ENCODE assay signal across 19 cellular contexts in the genomic region with DNA sequence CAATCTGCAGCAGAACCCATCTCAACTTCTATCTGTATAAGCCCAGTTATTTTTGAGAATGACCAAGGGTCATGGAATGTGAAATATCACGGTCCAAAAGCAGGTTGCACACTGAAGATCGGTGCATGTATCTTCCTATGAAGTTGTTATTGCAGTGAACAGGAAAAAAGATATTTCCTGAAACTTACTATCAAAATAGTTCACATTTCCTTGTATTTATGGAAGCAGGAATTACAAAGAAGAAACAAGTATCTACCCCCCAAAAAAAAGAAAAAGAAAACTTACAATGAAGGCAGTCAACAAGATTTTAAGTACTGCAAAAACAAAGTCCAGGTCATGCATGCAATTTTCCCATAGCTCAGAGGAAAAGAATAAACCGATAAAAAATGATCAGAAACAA.
A peak's percentile ranks its signal among the peaks of the same experiment; 100 is the strongest.
DNase-seq lines count a peak whose midpoint lies in the region; ATAC-seq, FAIRE-seq and TF ChIP-seq lines count a peak whose summit lies in the region.
"Had no signal": no experiment of that assay in that cellular context is flagged by ENCODE, and none has a peak within 500 bp of the region (broad histone marks: within the 10 kb centered on the region; RNA-seq: fewer than 3 reads in every experiment).

No MANE protein-coding gene starts in this region.

- no peak for TF ChIP-seq CTCF in right lobe of liver (IDR thresholded peaks at IDR 0.05)
- no peak for TF ChIP-seq CTCF in HepG2 (CRISPR knock-in tag; IDR thresholded peaks at IDR 0.05)
- TF ChIP-seq CTCF in endothelial cell (IDR thresholded peaks at IDR 0.05; ENCODE audit: unreplicated experiment), result no peak
- no peak for TF ChIP-seq CTCF in prostate gland (IDR thresholded peaks at IDR 0.05)
- TF ChIP-seq CTCF in ascending aorta (IDR thresholded peaks at IDR 0.05), result no peak

- H3K36me3 Mint-ChIP-seq in endothelial cell (ENCODE audit: low read depth, unreplicated experiment), result peaks cover 16% of the 10 kb centered on the region

- 47% methylated on average over 3 of the region's 3 CpGs for WGBS in right lobe of liver (ENCODE audit: insufficient coverage, low coverage, low lambda C conversion rate, missing lambda C conversion rate)
- WGBS in HepG2 (ENCODE audit: low lambda C conversion rate), result 88% methylated on average over 3 of the region's 3 CpGs
- 81% methylated on average over 3 of the region's 3 CpGs for WGBS in prostate gland

- H3K4me1 Mint-ChIP-seq in endothelial cell (ENCODE audit: unreplicated experiment), result peaks cover 44% of the 10 kb centered on the region
- H3K4me1 Mint-ChIP-seq: H9 had no signal

- H3K79me2 ChIP-seq in HepG2 (ENCODE audit: insufficient read depth, low read length), result no peaks in the 10 kb centered on the region

- no peak for TF ChIP-seq EP300 in HepG2 (IDR thresholded peaks at IDR 0.05; ENCODE audit: low read depth in 2 of 2, low read length in 2 of 2)
- TF ChIP-seq EP300 in HepG2 (CRISPR knock-in tag; IDR thresholded peaks at IDR 0.05; ENCODE audit: borderline replicate concordance), result no peak

- H3K4me3 ChIP-seq in right lobe of liver, result no peak overlapping the region
- no peak overlapping the region for H3K4me3 ChIP-seq in HepG2 (replicated peaks in 1 of 3; ENCODE audit: insufficient read depth in 1 of 3, low read depth in 2 of 3, low read length in 3 of 3)
- no peak overlapping the region for H3K4me3 ChIP-seq in prostate gland
- no peak overlapping the region for H3K4me3 ChIP-seq in ascending aorta
- H3K4me3 ChIP-seq: Peyer's patch had no signal

- peak overlapping the region; percentile 95 for H3K27ac Mint-ChIP-seq in endothelial cell (ENCODE audit: unreplicated experiment)
- H3K27ac Mint-ChIP-seq: HFFc6 had no signal

- H3K4me1 ChIP-seq in right lobe of liver (peaks cover 0 to 7% (median 3%) of the 10 kb centered on the region in 4 donors), HepG2 (ENCODE audit: insufficient read depth, low read length) (no peaks in the 10 kb centered on the region), prostate gland (replicated peaks) (no peaks in the 10 kb centered on the region), ascending aorta (no peaks in the 10 kb centered on the region)
- H3K4me1 ChIP-seq: BE2C, Peyer's patch had no signal

- H3K9ac ChIP-seq in HepG2 (ENCODE audit: insufficient read depth, low read depth, low read length), result no peak overlapping the region

- DNase-seq in right lobe of liver, result no peak
- DNase-seq in HepG2 (ENCODE audit: low spot score), result no peak
- no peak for DNase-seq in endothelial cell (ENCODE audit: low spot score)
- DNase-seq in lung microvascular endothelial cell (ENCODE audit: low read depth in 2 of 2), result peak; percentile 82 to 84
- no peak for DNase-seq in prostate gland (ENCODE audit: low spot score)
- DNase-seq in ascending aorta (ENCODE audit: low spot score in 2 of 2), result no peak
- DNase-seq: BE2C, DMS53, H9, HFFc6, KBM-7, MM.1S, NCI-H1048, NCI-H1417 treated with DMSO at 0.1 percent for 48 hours, NCI-H187, NCI-H446, NCI-H526, Peyer's patch had no signal

- POLR2A ChIA-PET in HepG2 (lab: Yijun Ruan, JAX), result no interaction called here

- in situ Hi-C loops in HepG2 (cut with HindIII; ENCODE audit: extremely low pct_ligation_motif_present, low pct_unique_long_range_greater_than_20kb), result no loop called here

- H4K20me1 ChIP-seq in HepG2 (ENCODE audit: insufficient read depth, low read length), result no peaks in the 10 kb centered on the region

- H3K4me3 Mint-ChIP-seq in endothelial cell (ENCODE audit: unreplicated experiment), result peak overlapping the region; percentile 7
- H3K4me3 Mint-ChIP-seq: H9, HFFc6 had no signal

- BruUV-seq in HepG2 (replicated peaks; lab: Mats Ljungman, UMichigan), result no TSS peak

- intact Hi-C loops in right lobe of liver (cut with DNase I) (no loop called here), HepG2 (cut with micrococcal nuclease; ENCODE audit: unreplicated experiment) (no loop called here), prostate gland (cut with DNase I) (no loop called here), ascending aorta (cut with DNase I) (no loop called here)

- no peak for TF ChIP-seq POLR2A in right lobe of liver (IDR thresholded peaks at IDR 0.05)
- no peak for TF ChIP-seq POLR2A in HepG2 (IDR thresholded peaks at IDR 0.05; ENCODE audit: insufficient read depth in 1 of 2, low read depth in 2 of 2, low read length in 2 of 2)
- TF ChIP-seq POLR2A in prostate gland (IDR thresholded peaks at IDR 0.05), result no peak

- H3K27ac ChIP-seq in right lobe of liver, result no peak overlapping the region
- H3K27ac ChIP-seq in HepG2 (ENCODE audit: extremely low read length, insufficient read depth, low read length), result no peak overlapping the region
- no peak overlapping the region for H3K27ac ChIP-seq in prostate gland
- no peak overlapping the region for H3K27ac ChIP-seq in ascending aorta
- H3K27ac ChIP-seq: Peyer's patch had no signal

- no peaks in the 10 kb centered on the region for H3K9me3 Mint-ChIP-seq in endothelial cell (ENCODE audit: unreplicated experiment)
- H3K9me3 Mint-ChIP-seq: H9, HFFc6 had no signal

- peaks cover 2% of the 10 kb centered on the region for H3K27me3 Mint-ChIP-seq in endothelial cell (ENCODE audit: unreplicated experiment)

- no peak overlapping the region for H2AFZ ChIP-seq in HepG2 (ENCODE audit: low read length)

- no peak overlapping the region for H3K4me2 ChIP-seq in HepG2 (ENCODE audit: low read depth, low read length)

- ATAC-seq in right lobe of liver (peak; percentile 46 to 85 (median 69)), HepG2 (no peak), GM18868 (IDR thresholded peaks at IDR 0.05; ENCODE audit: unreplicated experiment) (no peak)

- FAIRE-seq in HepG2 (lab: Jason Lieb, UNC), result no peak

- H3K9me3 ChIP-seq in right lobe of liver (no peaks in the 10 kb centered on the region), HepG2 (ENCODE audit: low read length) (no peaks in the 10 kb centered on the region), prostate gland (no peaks in the 10 kb centered on the region), ascending aorta (no peaks in the 10 kb centered on the region)
- H3K9me3 ChIP-seq: BE2C, Peyer's patch had no signal

- no peaks in the 10 kb centered on the region for H3K27me3 ChIP-seq in right lobe of liver
- H3K27me3 ChIP-seq in HepG2 (ENCODE audit: control insufficient read depth in 1 of 2, insufficient read depth in 2 of 2, low read length in 2 of 2), result no peaks in the 10 kb centered on the region
- no peaks in the 10 kb centered on the region for H3K27me3 ChIP-seq in prostate gland (replicated peaks; ENCODE audit: insufficient read depth)
- H3K27me3 ChIP-seq in ascending aorta, result no peaks in the 10 kb centered on the region
- H3K27me3 ChIP-seq: BE2C, Peyer's patch had no signal

- no peak for TF ChIP-seq RAD21 in HepG2 (CRISPR knock-in tag; IDR thresholded peaks at IDR 0.05)

- H3K36me3 ChIP-seq in right lobe of liver (no peaks in the 10 kb centered on the region), HepG2 (replicated peaks in 1 of 2; ENCODE audit: control insufficient read depth in 1 of 2, insufficient read depth in 2 of 2, low read length in 2 of 2) (peaks cover 0 to 2% of the 10 kb centered on the region in 2 experiments; a peak in 2 of 5 replicates), prostate gland (no peaks in the 10 kb centered on the region), ascending aorta (peaks cover 13 to 22% of the 10 kb centered on the region in 2 donors)
- H3K36me3 ChIP-seq: Peyer's patch had no signal

- CTCF ChIA-PET in HepG2 (lab: Yijun Ruan, JAX; ENCODE audit: low intra/inter-chr PET ratio, low total read pairs), result no interaction called here

TF ChIP-seq in HepG2, 621 proteins besides CTCF, POLR2A, EP300 and RAD21 (continues in another document):
- TF ChIP-seq KLF11 (CRISPR knock-in tag; IDR thresholded peaks at IDR 0.05), result no peak
- no peak for TF ChIP-seq MTF2 (CRISPR knock-in tag; IDR thresholded peaks at IDR 0.05; ENCODE audit: borderline replicate concordance)
- no peak for TF ChIP-seq MTA3 (CRISPR knock-in tag; IDR thresholded peaks at IDR 0.05)
- no peak for TF ChIP-seq ZFP36 (IDR thresholded peaks at IDR 0.05; ENCODE audit: borderline replicate concordance, low read depth, low read length, partially characterized antibody)
- TF ChIP-seq ZZZ3 (CRISPR knock-in tag; IDR thresholded peaks at IDR 0.05; ENCODE audit: borderline replicate concordance), result no peak
- no peak for TF ChIP-seq NONO (IDR thresholded peaks at IDR 0.05)
- no peak for TF ChIP-seq NONO (CRISPR knock-in tag; conservative IDR thresholded peaks at IDR 0.05)
- no peak for TF ChIP-seq SRY (CRISPR knock-in tag; IDR thresholded peaks at IDR 0.05)
- no peak for TF ChIP-seq ONECUT2 (CRISPR knock-in tag; IDR thresholded peaks at IDR 0.05)
- TF ChIP-seq, protein P1, sequence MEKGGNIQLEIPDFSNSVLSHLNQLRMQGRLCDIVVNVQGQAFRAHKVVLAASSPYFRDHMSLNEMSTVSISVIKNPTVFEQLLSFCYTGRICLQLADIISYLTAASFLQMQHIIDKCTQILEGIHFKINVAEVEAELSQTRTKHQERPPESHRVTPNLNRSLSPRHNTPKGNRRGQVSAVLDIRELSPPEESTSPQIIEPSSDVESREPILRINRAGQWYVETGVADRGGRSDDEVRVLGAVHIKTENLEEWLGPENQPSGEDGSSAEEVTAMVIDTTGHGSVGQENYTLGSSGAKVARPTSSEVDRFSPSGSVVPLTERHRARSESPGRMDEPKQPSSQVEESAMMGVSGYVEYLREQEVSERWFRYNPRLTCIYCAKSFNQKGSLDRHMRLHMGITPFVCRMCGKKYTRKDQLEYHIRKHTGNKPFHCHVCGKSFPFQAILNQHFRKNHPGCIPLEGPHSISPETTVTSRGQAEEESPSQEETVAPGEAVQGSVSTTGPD (CRISPR knock-in tag; IDR thresholded peaks at IDR 0.05), result no peak
- TF ChIP-seq NFIC (IDR thresholded peaks at IDR 0.05; ENCODE audit: low read length), result no peak
- TF ChIP-seq RORA (CRISPR knock-in tag; IDR thresholded peaks at IDR 0.05), result no peak
- no peak for TF ChIP-seq ZNF598 (CRISPR knock-in tag; IDR thresholded peaks at IDR 0.05; ENCODE audit: borderline replicate concordance)
- TF ChIP-seq, protein P2, sequence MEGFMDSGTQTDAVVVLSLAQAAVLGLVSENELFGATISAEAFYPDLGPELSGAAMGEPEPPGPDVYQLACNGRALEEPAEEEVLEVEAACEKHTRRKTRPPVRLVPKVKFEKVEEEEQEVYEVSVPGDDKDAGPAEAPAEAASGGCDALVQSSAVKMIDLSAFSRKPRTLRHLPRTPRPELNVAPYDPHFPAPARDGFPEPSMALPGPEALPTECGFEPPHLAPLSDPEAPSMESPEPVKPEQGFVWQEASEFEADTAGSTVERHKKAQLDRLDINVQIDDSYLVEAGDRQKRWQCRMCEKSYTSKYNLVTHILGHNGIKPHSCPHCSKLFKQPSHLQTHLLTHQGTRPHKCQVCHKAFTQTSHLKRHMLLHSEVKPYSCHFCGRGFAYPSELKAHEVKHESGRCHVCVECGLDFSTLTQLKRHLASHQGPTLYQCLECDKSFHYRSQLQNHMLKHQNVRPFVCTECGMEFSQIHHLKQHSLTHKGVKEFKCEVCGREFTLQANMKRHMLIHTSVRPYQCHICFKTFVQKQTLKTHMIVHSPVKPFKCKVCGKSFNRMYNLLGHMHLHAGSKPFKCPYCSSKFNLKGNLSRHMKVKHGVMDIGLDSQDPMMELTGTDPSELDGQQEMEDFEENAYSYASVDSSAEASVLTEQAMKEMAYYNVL (CRISPR knock-in tag; IDR thresholded peaks at IDR 0.05; ENCODE audit: borderline replicate concordance), result no peak
- TF ChIP-seq ZNF501 (CRISPR knock-in tag; IDR thresholded peaks at IDR 0.05), result no peak

Comparison
In these comparisons a context has a peak if more than half of its experiments do, and no peak if none do; other contexts are left out.
1. ATAC-seq: peak in right lobe of liver (4 of 4); none in HepG2 (single experiment) and GM18868 (single experiment).
2. DNase-seq: peak in lung microvascular endothelial cell (2 of 2); none in right lobe of liver (0 of 3), HepG2 (single experiment), endothelial cell (single experiment), prostate gland (single experiment) and ascending aorta (0 of 2).